8 cellular contexts compared by ENCODE assay signal in genomic region chr5:1644810-1645571, GRCh38.
DNase-seq lines count a peak whose midpoint lies in the region; TF ChIP-seq lines count a peak whose summit lies in the region.

No MANE protein-coding gene starts in this region.

- no peak overlapping the region for H3K4me3 ChIP-seq in HAP-1
- peak overlapping the region in 1 of 2 donors; percentile 36 for H3K4me3 ChIP-seq in right atrium auricular region
- peak overlapping the region; percentile 34 to 44 for H3K4me3 ChIP-seq in vagina

- H3K9me3 ChIP-seq in HAP-1 (no peaks in the 10 kb centered on the region), right atrium auricular region (no peaks in the 10 kb centered on the region), vagina (no peaks in the 10 kb centered on the region)

- intact Hi-C loops in vagina (cut with DNase I): no loop called here

- in situ Hi-C loops in HAP-1 (cut with MboI; ENCODE audit: low sequenced_read_pairs): loop anchor here (10.0 to 25.0 kb wide), 2 partner anchors 470 to 708 kb away; no protein-coding TSS in a partner anchor

- no peaks in the 10 kb centered on the region for H3K36me3 ChIP-seq in HAP-1 (replicated peaks)
- H3K36me3 ChIP-seq in right atrium auricular region: no peaks in the 10 kb centered on the region
- no peaks in the 10 kb centered on the region for H3K36me3 ChIP-seq in vagina

- TF ChIP-seq POLR2A in vagina (IDR thresholded peaks at IDR 0.05): no peak

- H3K27ac ChIP-seq in right atrium auricular region (peak overlapping the region in 1 of 2 donors; percentile 6), vagina (peak overlapping the region; percentile 63)

- H3K27me3 ChIP-seq in HAP-1 (ENCODE audit: low read depth) (0 out of 2 replicates have a peak, but pooled peaks cover 5% of the 10 kb centered on the region), right atrium auricular region (peaks cover 4 to 11% of the 10 kb centered on the region in 2 donors), vagina (no peaks in the 10 kb centered on the region)

- TF ChIP-seq CTCF in right atrium auricular region (IDR thresholded peaks at IDR 0.05) (peak; percentile 79 to 86), vagina (IDR thresholded peaks at IDR 0.05) (peak; percentile 78 to 84 (median 79))

- DNase-seq in EL (peak; percentile 77), HAP-1 (ENCODE audit: low spot score in 2 of 2) (peak; percentile 67 to 88), NCI-H1105 treated with DMSO at 0.1 percent for 48 hours (lab: John Stamatoyannopoulos, UW) (peak; percentile 73), T-helper 1 cell (peak; percentile 41 to 71 (median 68)), amniotic stem cell (lab: John Stamatoyannopoulos, UW) (peak; percentile 33), right atrium auricular region (ENCODE audit: low spot score) (peak; percentile 77), putamen (ENCODE audit: low spot score) (peak; percentile 58), vagina (ENCODE audit: extremely low spot score in 2 of 2) (no peak)

- H3K4me1 ChIP-seq in HAP-1: no peaks in the 10 kb centered on the region
- peaks cover 0 to 8% of the 10 kb centered on the region in 2 donors for H3K4me1 ChIP-seq in right atrium auricular region
- peaks cover 6% of the 10 kb centered on the region for H3K4me1 ChIP-seq in vagina

Comparison
In these comparisons a context has a peak if more than half of its experiments do, and no peak if none do; other contexts are left out.
1. DNase-seq: peak in EL (single experiment), HAP-1 (2 of 2), NCI-H1105 treated with DMSO at 0.1 percent for 48 hours (single experiment), T-helper 1 cell (5 of 5), amniotic stem cell (single experiment), right atrium auricular region (single experiment) and putamen (single experiment); none in vagina (0 of 2).